In genomic region chr2:207253946-207254345, GRCh38 we compare ENCODE assay signal across 14 cellular contexts.
A peak's percentile ranks its signal among the peaks of the same experiment; 100 is the strongest.
DNase-seq lines count a peak whose midpoint lies in the region; ATAC-seq, FAIRE-seq and TF ChIP-seq lines count a peak whose summit lies in the region.
"Had no signal": no experiment of that assay in that cellular context is flagged by ENCODE, and none has a peak within 500 bp of the region (broad histone marks: within the 10 kb centered on the region; RNA-seq: fewer than 3 reads in every experiment).

No MANE protein-coding gene starts in this region.

- H3K4me3 ChIP-seq in ACC112 (ENCODE audit: low read depth, low read length) = peak overlapping the region; percentile 61
- H3K4me3 ChIP-seq: BLaER1, lower lobe of right lung, skin epidermis had no signal

- H3K4me1 Mint-ChIP-seq in brain = peaks cover 79% of the 10 kb centered on the region
- peaks cover 9% of the 10 kb centered on the region for H3K4me1 Mint-ChIP-seq in stimulated activated naive CD8-positive, alpha-beta T cell treated with anti-CD3 and anti-CD28 coated beads, Interleukin-15, amount 100 ng/mL, for 72 hours

- peaks cover 3% of the 10 kb centered on the region for H3K27me3 Mint-ChIP-seq in brain
- H3K27me3 Mint-ChIP-seq in stimulated activated naive CD8-positive, alpha-beta T cell treated with anti-CD3 and anti-CD28 coated beads, Interleukin-15, amount 100 ng/mL, for 72 hours = peaks cover 8% of the 10 kb centered on the region

- no peak for FAIRE-seq in D721Med (lab: Jason Lieb, UNC)

- H3K9me3 Mint-ChIP-seq in brain = peaks cover 0 to 2% (median 0%) of the 10 kb centered on the region in 5 experiments
- H3K9me3 Mint-ChIP-seq in stimulated activated naive CD8-positive, alpha-beta T cell treated with anti-CD3 and anti-CD28 coated beads, Interleukin-15, amount 100 ng/mL, for 72 hours = no peaks in the 10 kb centered on the region
- H3K9me3 Mint-ChIP-seq: activated naive CD4-positive, alpha-beta T cell treated with anti-CD3 and anti-CD28 coated beads, Interleukin-2, amount 50 U/mL, for 24 hours had no signal

- H3K4me1 ChIP-seq in ACC112 (ENCODE audit: control insufficient read depth, insufficient read depth, low read length, unreplicated experiment) = peaks cover 96% of the 10 kb centered on the region

- no peaks in the 10 kb centered on the region for H3K79me2 ChIP-seq in ACC112 (ENCODE audit: control insufficient read depth, insufficient read depth, low read length, unreplicated experiment)

- H3K4me3 Mint-ChIP-seq in brain = peak overlapping the region in 4 of 5 experiments; percentile 5 to 51 (median 30)
- no peak overlapping the region for H3K4me3 Mint-ChIP-seq in stimulated activated naive CD8-positive, alpha-beta T cell treated with anti-CD3 and anti-CD28 coated beads, Interleukin-15, amount 100 ng/mL, for 72 hours
- H3K4me3 Mint-ChIP-seq: activated naive CD4-positive, alpha-beta T cell treated with anti-CD3 and anti-CD28 coated beads, Interleukin-2, amount 50 U/mL, for 24 hours had no signal

- DNase-seq in HT1080 (ENCODE audit: low read depth) (peak; percentile 94), islet precursor cell (peak; percentile 76), NCI-H128 (lab: John Stamatoyannopoulos, UW; ENCODE audit: unreplicated experiment) (no peak), D721Med (ENCODE audit: insufficient read length, low spot score) (no peak)
- no peak for DNase-seq in stimulated activated naive CD8-positive, alpha-beta T cell treated with anti-CD3 and anti-CD28 coated beads, Interleukin-15, amount 100 ng/mL, for 72 hours
- DNase-seq: activated CD4-positive, alpha-beta T cell treated with anti-CD3 and anti-CD28 coated beads for 4 hours; lower lobe of right lung; NCI-H2171 had no signal

- peak overlapping the region; percentile 97 for H3K27ac ChIP-seq in ACC112 (ENCODE audit: low read depth, low read length)
- H3K27ac ChIP-seq: BLaER1 had no signal

- H3K27ac Mint-ChIP-seq in brain = peak overlapping the region; percentile 52 to 98 (median 91)
- no peak overlapping the region for H3K27ac Mint-ChIP-seq in stimulated activated naive CD8-positive, alpha-beta T cell treated with anti-CD3 and anti-CD28 coated beads, Interleukin-15, amount 100 ng/mL, for 72 hours
- H3K27ac Mint-ChIP-seq: activated naive CD4-positive, alpha-beta T cell treated with anti-CD3 and anti-CD28 coated beads, Interleukin-2, amount 50 U/mL, for 24 hours had no signal

- no peaks in the 10 kb centered on the region for H3K36me3 Mint-ChIP-seq in brain
- H3K36me3 Mint-ChIP-seq: activated naive CD4-positive, alpha-beta T cell treated with anti-CD3 and anti-CD28 coated beads, Interleukin-2, amount 50 U/mL, for 24 hours had no signal

- H2AFZ ChIP-seq in ACC112 (ENCODE audit: low read length, unreplicated experiment) = no peak overlapping the region

- H3K27me3 ChIP-seq in ACC112 (ENCODE audit: insufficient read depth, low read length) = no peaks in the 10 kb centered on the region
- H3K27me3 ChIP-seq: BLaER1 had no signal

- TF ChIP-seq CTCF in brain (conservative IDR thresholded peaks at IDR 0.05) = no peak
- no peak for TF ChIP-seq CTCF in D721Med (IDR thresholded peaks at IDR 0.05; ENCODE audit: insufficient read depth, missing control alignments)

- 0 out of 2 replicates have a peak, but pooled peaks cover 5% of the 10 kb centered on the region for H3K36me3 ChIP-seq in ACC112 (ENCODE audit: insufficient read depth, low read length)
- H3K36me3 ChIP-seq: BLaER1, lower lobe of right lung had no signal

- no peak for ATAC-seq in GM21723 (IDR thresholded peaks at IDR 0.05; ENCODE audit: unreplicated experiment)
- no peak for ATAC-seq in stimulated activated naive CD8-positive, alpha-beta T cell treated with anti-CD3 and anti-CD28 coated beads, Interleukin-15, amount 100 ng/mL, for 72 hours
- ATAC-seq: lower lobe of right lung had no signal

Comparison
In these comparisons a context has a peak if more than half of its experiments do, and no peak if none do; other contexts are left out.
1. DNase-seq: peak in HT1080 (single experiment) and islet precursor cell (single experiment); none in NCI-H128 (single experiment), D721Med (single experiment) and stimulated activated naive CD8-positive, alpha-beta T cell treated with anti-CD3 and anti-CD28 coated beads, Interleukin-15, amount 100 ng/mL, for 72 hours (0 of 2).
2. H3K27ac Mint-ChIP-seq: peak in brain (5 of 5); none in stimulated activated naive CD8-positive, alpha-beta T cell treated with anti-CD3 and anti-CD28 coated beads, Interleukin-15, amount 100 ng/mL, for 72 hours (0 of 2).
3. H3K4me3 Mint-ChIP-seq: peak in brain (4 of 5); none in stimulated activated naive CD8-positive, alpha-beta T cell treated with anti-CD3 and anti-CD28 coated beads, Interleukin-15, amount 100 ng/mL, for 72 hours (0 of 2).